Comparison of ENCODE assay signal across 1 cellular context in genomic region chr9:128702949-128703615, GRCh38.
TF ChIP-seq lines count a peak whose summit lies in the region.

No MANE protein-coding gene starts in this region.

TF ChIP-seq in K562, 482 proteins besides CTCF, POLR2A, EP300 and RAD21 (continued from another document and continues in another):
- TF ChIP-seq MLLT1 (IDR thresholded peaks at IDR 0.05): no peak
- peak; percentile 92 for TF ChIP-seq CC2D1A (IDR thresholded peaks at IDR 0.05)
- TF ChIP-seq ZNF23 (CRISPR knock-in tag; IDR thresholded peaks at IDR 0.05): no peak
- peak; percentile 59; the same call in 1 of the 2 replicates for TF ChIP-seq NKRF (IDR thresholded peaks at IDR 0.05; ENCODE audit: borderline replicate concordance)
- TF ChIP-seq TRIM28 (IDR thresholded peaks at IDR 0.05): no peak
- no peak for TF ChIP-seq ZNF518B (CRISPR knock-in tag; IDR thresholded peaks at IDR 0.05)
- TF ChIP-seq ILF3 (IDR thresholded peaks at IDR 0.05; ENCODE audit: borderline replicate concordance): no peak
- TF ChIP-seq SUPT5H (IDR thresholded peaks at IDR 0.05): peak; percentile 31; the same call in 1 of the 2 replicates
- TF ChIP-seq BRF1 (IDR thresholded peaks at IDR 0.05; ENCODE audit: borderline replicate concordance, extremely low read depth, insufficient read length): no peak
- no peak for TF ChIP-seq DDX20 (tag; IDR thresholded peaks at IDR 0.05; ENCODE audit: low read depth)
- peak; percentile 97 for TF ChIP-seq HINFP (tag; conservative IDR thresholded peaks at IDR 0.05; ENCODE audit: low read depth)
- no peak for TF ChIP-seq ZNF778 (CRISPR knock-in tag; IDR thresholded peaks at IDR 0.05)
- TF ChIP-seq THAP12 (CRISPR knock-in tag; IDR thresholded peaks at IDR 0.05): 0 out of 2 replicates have a peak, but pooled peaks have one; percentile 18
- no peak for TF ChIP-seq HCFC1 (IDR thresholded peaks at IDR 0.05; ENCODE audit: low read depth, low read length)
- TF ChIP-seq TCF7L2 (IDR thresholded peaks at IDR 0.05; ENCODE audit: low read depth, low read length): no peak
- no peak for TF ChIP-seq ARID3B (CRISPR knock-in tag; IDR thresholded peaks at IDR 0.05; ENCODE audit: borderline replicate concordance)
- no peak for TF ChIP-seq ZNF707 (CRISPR knock-in tag; conservative IDR thresholded peaks at IDR 0.05)
- TF ChIP-seq XRCC4 (IDR thresholded peaks at IDR 0.05; ENCODE audit: extremely low read depth, insufficient read depth, insufficient read length): no peak
- peak; percentile 72; the same call in 1 of the 2 replicates for TF ChIP-seq RBM14 (IDR thresholded peaks at IDR 0.05; ENCODE audit: borderline replicate concordance, insufficient read depth, low read depth, low read length)
- no peak for TF ChIP-seq YBX1 (IDR thresholded peaks at IDR 0.05)
- no peak for TF ChIP-seq KDM4B (IDR thresholded peaks at IDR 0.05; ENCODE audit: borderline replicate concordance in 2 of 2, low read depth in 1 of 2)
- no peak for TF ChIP-seq ZC3H11A (IDR thresholded peaks at IDR 0.05; ENCODE audit: low read depth, low read length)
- TF ChIP-seq SIN3B (IDR thresholded peaks at IDR 0.05; ENCODE audit: low read depth): no peak
- no peak for TF ChIP-seq ZKSCAN8 (CRISPR knock-in tag; IDR thresholded peaks at IDR 0.05)
- peak; percentile 44 for TF ChIP-seq SAP30 (IDR thresholded peaks at IDR 0.05; ENCODE audit: borderline replicate concordance, insufficient read depth, low read depth, low read length, poor library complexity, severe bottlenecking)
- TF ChIP-seq ARID2 (IDR thresholded peaks at IDR 0.05): no peak
- TF ChIP-seq ZNF77 (CRISPR knock-in tag; IDR thresholded peaks at IDR 0.05): no peak
- no peak for TF ChIP-seq NR2F6 (CRISPR knock-in tag; IDR thresholded peaks at IDR 0.05)
- TF ChIP-seq ZNF174 (CRISPR knock-in tag; IDR thresholded peaks at IDR 0.05): no peak
- TF ChIP-seq MAFF (IDR thresholded peaks at IDR 0.05; ENCODE audit: low read length): no peak
- TF ChIP-seq EGR1 (conservative IDR thresholded peaks at IDR 0.05): peak; percentile 31; the same call in 1 of the 2 replicates
- TF ChIP-seq NFE2 (IDR thresholded peaks at IDR 0.05; ENCODE audit: low read depth): no peak
- TF ChIP-seq CREBBP (IDR thresholded peaks at IDR 0.05; ENCODE audit: low read depth, low read length): no peak
- no peak for TF ChIP-seq TCF7 (IDR thresholded peaks at IDR 0.05; ENCODE audit: borderline replicate concordance)
- no peak for TF ChIP-seq FOXJ2 (tag; IDR thresholded peaks at IDR 0.05)
- no peak for TF ChIP-seq ZBTB43 (CRISPR knock-in tag; IDR thresholded peaks at IDR 0.05)
- no peak for TF ChIP-seq ZNF384 (IDR thresholded peaks at IDR 0.05; ENCODE audit: low read depth, low read length)
- no peak for TF ChIP-seq ZNF830 (CRISPR knock-in tag; IDR thresholded peaks at IDR 0.05)
- TF ChIP-seq ZKSCAN3 (CRISPR knock-in tag; IDR thresholded peaks at IDR 0.05): no peak
- peak; percentile 45; the same call in 1 of the 2 replicates for TF ChIP-seq ZBTB2 (IDR thresholded peaks at IDR 0.05)
- TF ChIP-seq PHF21A (IDR thresholded peaks at IDR 0.05; ENCODE audit: borderline replicate concordance, low read depth): no peak
